ENCODE assay signal across 1 cellular context in genomic region chr1:109652446-109652845, GRCh38.
TF ChIP-seq lines count a peak whose summit lies in the region.

No MANE protein-coding gene starts in this region.

TF ChIP-seq in K562, 482 proteins besides CTCF, POLR2A, EP300 and RAD21:
- peak; percentile 29 for TF ChIP-seq CEBPB (tag; IDR thresholded peaks at IDR 0.05)
- peak; percentile 19; the same call in 1 of the 2 replicates for TF ChIP-seq ATF3 (IDR thresholded peaks at IDR 0.05)
- TF ChIP-seq ATF3 (CRISPR knock-in tag; conservative IDR thresholded peaks at IDR 0.05), result no peak
- no peak for TF ChIP-seq CEBPG (CRISPR knock-in tag; IDR thresholded peaks at IDR 0.05)
- peak; percentile 44 to 54; a peak in 3 of 4 replicates for TF ChIP-seq CEBPG (tag; conservative IDR thresholded peaks at IDR 0.05 in 1 of 2, IDR thresholded peaks at IDR 0.05 in 1 of 2)
- no peak for TF ChIP-seq ELF1 (tag; IDR thresholded peaks at IDR 0.05)
